1 cellular context compared by ENCODE assay signal in genomic region chr5:43063731-43064171, GRCh38.
TF ChIP-seq lines count a peak whose summit lies in the region.

No MANE protein-coding gene starts in this region.

TF ChIP-seq in K562, 482 proteins besides CTCF, POLR2A, EP300 and RAD21 (continued from another document):
- TF ChIP-seq PRDM10 (IDR thresholded peaks at IDR 0.05; ENCODE audit: partially characterized antibody): no peak
- no peak for TF ChIP-seq C11orf30 (IDR thresholded peaks at IDR 0.05; ENCODE audit: low read depth)
- no peak for TF ChIP-seq ZBTB1 (CRISPR knock-in tag; IDR thresholded peaks at IDR 0.05; ENCODE audit: borderline replicate concordance, low read depth)
- TF ChIP-seq TRIM25 (IDR thresholded peaks at IDR 0.05; ENCODE audit: borderline replicate concordance): no peak
- TF ChIP-seq CBX1 (IDR thresholded peaks at IDR 0.05; ENCODE audit: low read depth): no peak
- no peak for TF ChIP-seq MTA1 (IDR thresholded peaks at IDR 0.05; ENCODE audit: borderline replicate concordance)
- no peak for TF ChIP-seq RFX7 (CRISPR knock-in tag; IDR thresholded peaks at IDR 0.05)
- TF ChIP-seq PHB2 (IDR thresholded peaks at IDR 0.05; ENCODE audit: low read depth): no peak
- no peak; the same call in 1 of the 2 replicates for TF ChIP-seq ZNF316 (IDR thresholded peaks at IDR 0.05)
- TF ChIP-seq NRF1 (conservative IDR thresholded peaks at IDR 0.05 in 1 of 2, IDR thresholded peaks at IDR 0.05 in 1 of 2): peak; percentile 32 to 46; a peak in 3 of 4 replicates
- TF ChIP-seq ILF3 (IDR thresholded peaks at IDR 0.05; ENCODE audit: borderline replicate concordance): no peak
- no peak for TF ChIP-seq PYGO2 (tag; IDR thresholded peaks at IDR 0.05)
- peak; percentile 86 for TF ChIP-seq ZNF175 (CRISPR knock-in tag; IDR thresholded peaks at IDR 0.05; ENCODE audit: low read depth)
- no peak for TF ChIP-seq PREB (CRISPR knock-in tag; IDR thresholded peaks at IDR 0.05)
- no peak for TF ChIP-seq GTF2E2 (tag; IDR thresholded peaks at IDR 0.05)
- TF ChIP-seq ZNF263 (CRISPR knock-in tag; IDR thresholded peaks at IDR 0.05; ENCODE audit: borderline replicate concordance): no peak
- peak; percentile 24; the same call in 1 of the 2 replicates for TF ChIP-seq DMBX1 (CRISPR knock-in tag; IDR thresholded peaks at IDR 0.05; ENCODE audit: borderline replicate concordance)
- TF ChIP-seq ELK3 (CRISPR knock-in tag; IDR thresholded peaks at IDR 0.05): no peak
- no peak for TF ChIP-seq CEBPZ (IDR thresholded peaks at IDR 0.05; ENCODE audit: borderline replicate concordance, low read depth, low read length)
- TF ChIP-seq MGA (IDR thresholded peaks at IDR 0.05): peak; percentile 64
- no peak for TF ChIP-seq JUNB (CRISPR knock-in tag; conservative IDR thresholded peaks at IDR 0.05)
- TF ChIP-seq MYBL2 (IDR thresholded peaks at IDR 0.05; ENCODE audit: low read depth): no peak
- no peak for TF ChIP-seq MYBL2 (CRISPR knock-in tag; IDR thresholded peaks at IDR 0.05; ENCODE audit: borderline replicate concordance)
- TF ChIP-seq CTBP1 (IDR thresholded peaks at IDR 0.05; ENCODE audit: borderline replicate concordance): peak; percentile 26; the same call in 1 of the 2 replicates
- no peak for TF ChIP-seq ZNF239 (CRISPR knock-in tag; IDR thresholded peaks at IDR 0.05)
- TF ChIP-seq RHOXF2B (CRISPR knock-in tag; conservative IDR thresholded peaks at IDR 0.05): no peak
- no peak for TF ChIP-seq E2F8 (IDR thresholded peaks at IDR 0.05; ENCODE audit: low read depth, partially characterized antibody)
